8 cellular contexts compared by ENCODE assay signal in genomic region chr9:83920469-83920941, GRCh38. TPM values are rescaled to one million over a fixed set of nuclear protein-coding genes. Genes with fewer than 3 reads are reported as not detected.
DNase-seq lines count a peak whose midpoint lies in the region; ATAC-seq lines count a peak whose summit lies in the region.

No MANE protein-coding gene starts in this region.

- H3K4me3 Mint-ChIP-seq in CD4-positive, CD25-positive, alpha-beta regulatory T cell = peak overlapping the region; percentile 88 to 98 (median 92)
- H3K4me3 Mint-ChIP-seq in central memory CD8-positive, alpha-beta T cell = peak overlapping the region; percentile 87
- peak overlapping the region; percentile 82 for H3K4me3 Mint-ChIP-seq in stimulated activated naive CD8-positive, alpha-beta T cell treated with anti-CD3 and anti-CD28 coated beads, Interleukin-15, Interleukin-2, amounts not matched to agents 100 ng/mL and 50 ng/mL, for 24 hours

- H3K4me3 ChIP-seq in CD4-positive, CD25-positive, alpha-beta regulatory T cell (ENCODE audit: low read depth, low read length) = peak overlapping the region; percentile 78

- no peaks in the 10 kb centered on the region for H3K27me3 Mint-ChIP-seq in CD4-positive, CD25-positive, alpha-beta regulatory T cell
- no peaks in the 10 kb centered on the region for H3K27me3 Mint-ChIP-seq in central memory CD8-positive, alpha-beta T cell
- H3K27me3 Mint-ChIP-seq in stimulated activated naive CD8-positive, alpha-beta T cell treated with anti-CD3 and anti-CD28 coated beads, Interleukin-15, Interleukin-2, amounts not matched to agents 100 ng/mL and 50 ng/mL, for 24 hours = no peaks in the 10 kb centered on the region

- peaks cover 11% of the 10 kb centered on the region for H3K4me1 ChIP-seq in CD4-positive, CD25-positive, alpha-beta regulatory T cell (ENCODE audit: control insufficient read depth, insufficient read depth, low read length, poor library complexity, severe bottlenecking)

- intact Hi-C loops in left colon (cut with DNase I, micrococcal nuclease) = no loop called here

- peaks cover 0 to 1% (median 0%) of the 10 kb centered on the region in 7 donors for H3K9me3 Mint-ChIP-seq in CD4-positive, CD25-positive, alpha-beta regulatory T cell
- H3K9me3 Mint-ChIP-seq in central memory CD8-positive, alpha-beta T cell = no peaks in the 10 kb centered on the region
- H3K9me3 Mint-ChIP-seq in stimulated activated naive CD8-positive, alpha-beta T cell treated with anti-CD3 and anti-CD28 coated beads, Interleukin-15, Interleukin-2, amounts not matched to agents 100 ng/mL and 50 ng/mL, for 24 hours = no peaks in the 10 kb centered on the region

- no peaks in the 10 kb centered on the region for H3K27me3 ChIP-seq in CD4-positive, CD25-positive, alpha-beta regulatory T cell (ENCODE audit: control insufficient read depth, insufficient read depth, low read length)

- H3K36me3 ChIP-seq in CD4-positive, CD25-positive, alpha-beta regulatory T cell (ENCODE audit: control insufficient read depth, insufficient read depth, low read length) = no peaks in the 10 kb centered on the region

- H3K27ac ChIP-seq in CD4-positive, CD25-positive, alpha-beta regulatory T cell (ENCODE audit: insufficient read depth, low read length, poor library complexity, severe bottlenecking) = peak overlapping the region; percentile 94

- no peak for DNase-seq in CD4-positive, CD25-positive, alpha-beta regulatory T cell
- DNase-seq in NCI-H69 (lab: John Stamatoyannopoulos, UW) = peak; percentile 91
- no peak for DNase-seq in central memory CD8-positive, alpha-beta T cell (ENCODE audit: low spot score in 2 of 2)
- peak; percentile 63 to 73 for DNase-seq in left colon
- no peak for DNase-seq in dedifferentiated amniotic fluid mesenchymal stem cell (ENCODE audit: extremely low spot score)

- no peaks in the 10 kb centered on the region for H3K9me3 ChIP-seq in CD4-positive, CD25-positive, alpha-beta regulatory T cell (ENCODE audit: control insufficient read depth in 2 of 2, low read length in 2 of 2)

- H3K27ac Mint-ChIP-seq in CD4-positive, CD25-positive, alpha-beta regulatory T cell = peak overlapping the region; percentile 74 to 96 (median 95)
- H3K27ac Mint-ChIP-seq in central memory CD8-positive, alpha-beta T cell (ENCODE audit: low read depth) = peak overlapping the region; percentile 93
- peak overlapping the region; percentile 89 for H3K27ac Mint-ChIP-seq in stimulated activated naive CD8-positive, alpha-beta T cell treated with anti-CD3 and anti-CD28 coated beads, Interleukin-15, Interleukin-2, amounts not matched to agents 100 ng/mL and 50 ng/mL, for 24 hours

- H3K36me3 Mint-ChIP-seq in CD4-positive, CD25-positive, alpha-beta regulatory T cell = no peaks in the 10 kb centered on the region
- peaks cover 15% of the 10 kb centered on the region for H3K36me3 Mint-ChIP-seq in central memory CD8-positive, alpha-beta T cell (ENCODE audit: insufficient read depth)
- H3K36me3 Mint-ChIP-seq in stimulated activated naive CD8-positive, alpha-beta T cell treated with anti-CD3 and anti-CD28 coated beads, Interleukin-15, Interleukin-2, amounts not matched to agents 100 ng/mL and 50 ng/mL, for 24 hours (ENCODE audit: low read depth) = no peaks in the 10 kb centered on the region

- peak; percentile 35 to 42 for ATAC-seq in CD4-positive, CD25-positive, alpha-beta regulatory T cell (ENCODE audit: low read depth in 2 of 2)
- ATAC-seq in GM18909 (IDR thresholded peaks at IDR 0.05; ENCODE audit: poor library complexity, unreplicated experiment) (peak; percentile 8), HG03135 (IDR thresholded peaks at IDR 0.05; ENCODE audit: unreplicated experiment) (peak; percentile 28), left colon (peak; percentile 64)
- peak; percentile 50 for ATAC-seq in central memory CD8-positive, alpha-beta T cell (replicated peaks; ENCODE audit: extremely low read depth, poor library complexity, severe bottlenecking)

- peaks cover 8 to 23% (median 14%) of the 10 kb centered on the region in 4 donors for H3K4me1 Mint-ChIP-seq in CD4-positive, CD25-positive, alpha-beta regulatory T cell
- H3K4me1 Mint-ChIP-seq in central memory CD8-positive, alpha-beta T cell = peaks cover 20% of the 10 kb centered on the region
- peaks cover 23% of the 10 kb centered on the region for H3K4me1 Mint-ChIP-seq in stimulated activated naive CD8-positive, alpha-beta T cell treated with anti-CD3 and anti-CD28 coated beads, Interleukin-15, Interleukin-2, amounts not matched to agents 100 ng/mL and 50 ng/mL, for 24 hours (ENCODE audit: low read depth)

RNA-seq across cellular contexts. Expression of gene KIF27, which starts 0.7 kb away (rescaled TPM):
- total RNA-seq in CD4-positive, CD25-positive, alpha-beta regulatory T cell = 2.9 TPM
- 1 to 10 TPM in 1 of 4 donors, under 1 TPM in 2, not detected in 1; 0.46 to 1.3 (median 0.59) TPM for polyA plus RNA-seq in CD4-positive, CD25-positive, alpha-beta regulatory T cell
- total RNA-seq in left colon = 1 to 10 TPM; 3.2 to 3.3 TPM

RNA-seq across cellular contexts. Expression of gene HNRNPK, which starts 59.5 kb away (rescaled TPM):
- total RNA-seq in CD4-positive, CD25-positive, alpha-beta regulatory T cell = 617 TPM
- 1,000 to 10,000 TPM in 1 of 4 donors, 100 to 1,000 TPM in 3; 941 to 1,033 (median 952) TPM for polyA plus RNA-seq in CD4-positive, CD25-positive, alpha-beta regulatory T cell
- 100 to 1,000 TPM; 376 to 418 TPM for total RNA-seq in left colon

Comparison
In these comparisons a context has a peak if more than half of its experiments do, and no peak if none do; other contexts are left out.
1. ATAC-seq: peak in every context shown above with its lines; median percentile 64 in left colon; 50 in central memory CD8-positive, alpha-beta T cell; 38 in CD4-positive, CD25-positive, alpha-beta regulatory T cell; 28 in HG03135; 8 in GM18909.
2. DNase-seq: peak in NCI-H69 (single experiment) and left colon (2 of 2); none in CD4-positive, CD25-positive, alpha-beta regulatory T cell (0 of 3), central memory CD8-positive, alpha-beta T cell (0 of 2) and dedifferentiated amniotic fluid mesenchymal stem cell (single experiment).
3. Peak in every context shown above with its lines, with median percentiles within 50 percentile points of each other: H3K27ac Mint-ChIP-seq and H3K4me3 Mint-ChIP-seq.